8 cellular contexts compared by ENCODE assay signal in the genomic region with DNA sequence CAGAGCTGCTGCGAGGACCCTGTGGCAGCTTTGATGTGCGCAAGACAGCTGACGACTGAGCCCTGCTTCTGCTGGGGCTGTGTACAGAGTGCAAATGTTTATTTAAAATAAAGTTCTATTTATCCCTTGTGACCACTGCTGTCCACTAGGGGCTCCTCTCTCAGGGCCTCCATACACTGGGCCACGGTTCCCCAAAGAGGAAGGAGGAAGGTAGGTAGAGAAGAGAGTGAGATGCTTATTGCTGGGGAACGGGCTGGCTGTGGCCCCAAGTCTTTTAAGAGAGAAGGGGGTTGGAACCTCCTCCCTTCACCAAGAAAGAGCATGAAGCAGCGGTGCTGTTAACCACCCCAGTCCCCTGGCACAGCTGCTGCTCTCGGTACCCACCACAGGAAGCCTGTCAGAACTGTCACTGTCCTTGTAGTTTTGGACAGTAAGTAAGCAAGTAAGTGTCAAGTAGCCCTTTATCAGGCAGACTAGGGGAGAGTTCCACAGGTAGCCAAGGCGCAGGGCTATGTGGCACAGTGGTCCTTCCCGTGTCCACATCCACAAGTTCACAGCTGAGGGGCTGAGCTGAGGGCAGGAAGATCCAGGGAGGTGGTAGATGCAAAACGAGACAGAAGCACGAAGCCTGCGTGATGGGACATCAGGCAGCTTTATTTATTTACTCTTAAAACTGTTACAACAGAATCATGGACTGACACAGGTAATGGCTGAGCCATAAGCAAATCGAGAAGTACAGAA. TPM values are rescaled to one million over a fixed set of nuclear protein-coding genes. Genes with fewer than 3 reads are reported as not detected.
DNase-seq lines count a peak whose midpoint lies in the region; TF ChIP-seq lines count a peak whose summit lies in the region.

No MANE protein-coding gene starts in this region.

- H3K4me1 Mint-ChIP-seq in chondrocyte (ENCODE audit: low read depth) = no peaks in the 10 kb centered on the region
- peaks cover 18% of the 10 kb centered on the region for H3K4me1 Mint-ChIP-seq in neural crest cell

- H3K4me3 ChIP-seq in MM.1S (ENCODE audit: low read length) (no peak overlapping the region), colonic mucosa (no peak overlapping the region)

- peak; percentile 49 for DNase-seq in EH (ENCODE audit: low read depth)
- DNase-seq in MM.1S = no peak
- DNase-seq in chondrocyte (ENCODE audit: low spot score) = no peak
- DNase-seq in neural crest cell (ENCODE audit: low read depth, low spot score) = no peak
- no peak for DNase-seq in NCI-H128 (lab: John Stamatoyannopoulos, UW; ENCODE audit: unreplicated experiment)
- DNase-seq in UCSD-AML1 (lab: John Stamatoyannopoulos, UW; ENCODE audit: unreplicated experiment) = no peak
- DNase-seq in stimulated activated CD4-positive, alpha-beta T cell treated with anti-CD3 and anti-CD28 coated beads, Interleukin-12 subunit alpha, Interleukin-12 subunit beta, amount 100 ng/mL, for 4 hours = no peak
- DNase-seq in colonic mucosa = no peak

- no peaks in the 10 kb centered on the region for H3K9me2 ChIP-seq in MM.1S (replicated peaks; ENCODE audit: insufficient read depth, low read length)

- no peaks in the 10 kb centered on the region for H3K9me3 ChIP-seq in MM.1S (replicated peaks; ENCODE audit: insufficient read depth, low read length)
- H3K9me3 ChIP-seq in colonic mucosa = no peaks in the 10 kb centered on the region

- no peaks in the 10 kb centered on the region for H3K79me2 ChIP-seq in MM.1S (ENCODE audit: low read length)

- H3K36me3 ChIP-seq in MM.1S (replicated peaks; ENCODE audit: insufficient read depth, low read length) (peaks cover 11% of the 10 kb centered on the region; the same call in 1 of the 2 replicates), colonic mucosa (peaks cover 21% of the 10 kb centered on the region)

- H3K27ac Mint-ChIP-seq in chondrocyte (ENCODE audit: unreplicated experiment) (peak overlapping the region; percentile 70), neural crest cell (ENCODE audit: unreplicated experiment) (peak overlapping the region; percentile 94)

- no peaks in the 10 kb centered on the region for H4K20me1 ChIP-seq in MM.1S (ENCODE audit: insufficient read depth, low read length)

- TF ChIP-seq CTCF in MM.1S (IDR thresholded peaks at IDR 0.05; ENCODE audit: low read length) (peak; percentile 23), chondrocyte (IDR thresholded peaks at IDR 0.05) (peak; percentile 75), neural crest cell (conservative IDR thresholded peaks at IDR 0.05) (peak; percentile 60), colonic mucosa (IDR thresholded peaks at IDR 0.05) (no peak)

- H3K9me3 Mint-ChIP-seq in chondrocyte (ENCODE audit: low read depth) (no peaks in the 10 kb centered on the region), neural crest cell (no peaks in the 10 kb centered on the region)

- H3K4me3 Mint-ChIP-seq in chondrocyte (ENCODE audit: unreplicated experiment) (no peak overlapping the region), neural crest cell (peak overlapping the region; percentile 65)

- no peaks in the 10 kb centered on the region for H3K4me1 ChIP-seq in MM.1S (ENCODE audit: low read length)
- no peaks in the 10 kb centered on the region for H3K4me1 ChIP-seq in colonic mucosa

- no peaks in the 10 kb centered on the region for H3K27me3 ChIP-seq in MM.1S (replicated peaks; ENCODE audit: insufficient read depth, low read length)
- no peaks in the 10 kb centered on the region for H3K27me3 ChIP-seq in colonic mucosa

- H3K27me3 Mint-ChIP-seq in chondrocyte (ENCODE audit: low read depth) (no peaks in the 10 kb centered on the region), neural crest cell (ENCODE audit: low read depth) (peaks cover 15% of the 10 kb centered on the region)

- no peak overlapping the region for H3K4me2 ChIP-seq in MM.1S (ENCODE audit: low read depth, low read length)

- intact Hi-C loops in colonic mucosa (cut with DNase I) = no loop called here

- H3K36me3 Mint-ChIP-seq in chondrocyte (ENCODE audit: low read depth) (peaks cover 28% of the 10 kb centered on the region), neural crest cell (ENCODE audit: low read depth) (peaks cover 13% of the 10 kb centered on the region)

- no peak overlapping the region for H2AFZ ChIP-seq in MM.1S (ENCODE audit: low read length)

- H3F3A ChIP-seq in MM.1S (ENCODE audit: insufficient read depth, low read length) = no peaks in the 10 kb centered on the region; the same call in 1 of the 2 replicates

- no peak overlapping the region for H3K27ac ChIP-seq in MM.1S (ENCODE audit: low read length)
- H3K27ac ChIP-seq in colonic mucosa = no peak overlapping the region

- H3K9ac ChIP-seq in MM.1S (ENCODE audit: low read length) = no peak overlapping the region
- no peak overlapping the region for H3K9ac ChIP-seq in colonic mucosa (ENCODE audit: low read depth in 2 of 2, low read length in 2 of 2)

RNA-seq across cellular contexts. Expression of gene DHX30, which starts 47.3 kb away (rescaled TPM):
- 44.8 to 73.7 TPM (median 47.5 TPM) in 3 replicates for total RNA-seq in chondrocyte
- 140 and 142 TPM in 2 replicates for total RNA-seq in neural crest cell
- total RNA-seq in colonic mucosa = 10 to 100 TPM; 33.8 to 72.8 TPM
